Comparison of ENCODE assay signal across 10 cellular contexts in genomic region chr9:122900791-122901190, GRCh38. TPM values are rescaled to one million over a fixed set of nuclear protein-coding genes. Genes with fewer than 3 reads are reported as not detected.
A peak's percentile ranks its signal among the peaks of the same experiment; 100 is the strongest.
DNase-seq lines count a peak whose midpoint lies in the region; ATAC-seq and TF ChIP-seq lines count a peak whose summit lies in the region.
"Had no signal": no experiment of that assay in that cellular context is flagged by ENCODE, and none has a peak within 500 bp of the region (broad histone marks: within the 10 kb centered on the region; RNA-seq: fewer than 3 reads in every experiment).

No MANE protein-coding gene starts in this region.

- CTCF ChIA-PET in GM10248 (lab: Yijun Ruan, JAX), result no interaction called here

- H3K4me3 Mint-ChIP-seq in chondrocyte (ENCODE audit: unreplicated experiment) (no peak overlapping the region), natural killer cell (peak overlapping the region; percentile 63)

- H3K36me3 Mint-ChIP-seq in chondrocyte (ENCODE audit: low read depth), result peaks cover 1% of the 10 kb centered on the region
- no peaks in the 10 kb centered on the region for H3K36me3 Mint-ChIP-seq in natural killer cell

- peak overlapping the region; percentile 49 for H3K27ac Mint-ChIP-seq in chondrocyte (ENCODE audit: unreplicated experiment)
- H3K27ac Mint-ChIP-seq in natural killer cell, result peak overlapping the region; percentile 94 to 96

- POLR2A ChIA-PET in GM10248 (lab: Yijun Ruan, JAX), result no interaction called here

- TF ChIP-seq CTCF in GM10248 (IDR thresholded peaks at IDR 0.05; ENCODE audit: control extremely low read depth, extremely low read depth, low read depth, missing control alignments) (no peak), chondrocyte (IDR thresholded peaks at IDR 0.05) (no peak), natural killer cell (IDR thresholded peaks at IDR 0.05) (no peak)

- H3K27me3 Mint-ChIP-seq in chondrocyte (ENCODE audit: low read depth) (no peaks in the 10 kb centered on the region), natural killer cell (ENCODE audit: low read depth in 2 of 2) (no peaks in the 10 kb centered on the region)

- DNase-seq in GM10248 (ENCODE audit: extremely low spot score), result peak; percentile 32
- peak; percentile 59 for DNase-seq in NAMALWA (ENCODE audit: low spot score)
- no peak for DNase-seq in chondrocyte (ENCODE audit: low spot score)
- no peak for DNase-seq in natural killer cell
- no peak for DNase-seq in NCI-H446 (lab: John Stamatoyannopoulos, UW)
- DNase-seq in SKM-1 treated with dmso at 0.1 percent for 144 hours (lab: John Stamatoyannopoulos, UW; ENCODE audit: unreplicated experiment), result no peak
- no peak for DNase-seq in AG08396 (ENCODE audit: low spot score)
- DNase-seq in anterior cingulate cortex (lab: John Stamatoyannopoulos, UW), result no peak
- DNase-seq: NCI-H2227 treated with DMSO at 0.1 percent for 48 hours, trophoblast cell had no signal

- peak; percentile 15 to 36 (median 23) for ATAC-seq in natural killer cell

- H3K4me1 Mint-ChIP-seq in chondrocyte (ENCODE audit: low read depth) (peaks cover 56% of the 10 kb centered on the region), natural killer cell (peaks cover 34 to 36% of the 10 kb centered on the region in 2 donors)

- no peaks in the 10 kb centered on the region for H3K9me3 Mint-ChIP-seq in chondrocyte (ENCODE audit: low read depth)
- H3K9me3 Mint-ChIP-seq in natural killer cell, result no peaks in the 10 kb centered on the region

- intact Hi-C loops in natural killer cell (cut with micrococcal nuclease), result no loop called here

RNA-seq across cellular contexts. Expression of gene RC3H2, which starts 4.4 kb away (rescaled TPM):
- 74.4 to 87.2 TPM (median 74.6 TPM) in 3 replicates for total RNA-seq in chondrocyte
- total RNA-seq in natural killer cell, result 10 to 100 TPM; 74.0 to 78.8 (median 77.3) TPM

RNA-seq across cellular contexts. Expression of gene ZBTB6, which starts 12.3 kb away (rescaled TPM):
- total RNA-seq in chondrocyte (8.1 to 8.9 TPM (median 8.6 TPM) in 3 replicates), natural killer cell (1 to 10 TPM; 4.7 to 6.6 (median 5.8) TPM)

RNA-seq across cellular contexts. Expression of gene ZBTB26, which starts 30.5 kb away (rescaled TPM):
- total RNA-seq in chondrocyte (5.1 to 6.9 TPM (median 6.2 TPM) in 3 replicates), natural killer cell (10 to 100 TPM in 1 of 3 donors, 1 to 10 TPM in 2; 7.8 to 12.2 (median 9.2) TPM)

RNA-seq across cellular contexts. Expression of gene RABGAP1, which starts 40.0 kb away (rescaled TPM):
- 91.8 to 94.2 TPM (median 92.9 TPM) in 3 replicates for total RNA-seq in chondrocyte
- 10 to 100 TPM; 37.4 to 49.2 (median 43.0) TPM for total RNA-seq in natural killer cell

Comparison
In these comparisons a context has a peak if more than half of its experiments do, and no peak if none do; other contexts are left out.
1. DNase-seq: peak in GM10248 (single experiment) and NAMALWA (single experiment); none in chondrocyte (single experiment), natural killer cell (single experiment), NCI-H446 (0 of 2), SKM-1 treated with dmso at 0.1 percent for 144 hours (single experiment), AG08396 (single experiment) and anterior cingulate cortex (0 of 58).